In the genomic region with DNA sequence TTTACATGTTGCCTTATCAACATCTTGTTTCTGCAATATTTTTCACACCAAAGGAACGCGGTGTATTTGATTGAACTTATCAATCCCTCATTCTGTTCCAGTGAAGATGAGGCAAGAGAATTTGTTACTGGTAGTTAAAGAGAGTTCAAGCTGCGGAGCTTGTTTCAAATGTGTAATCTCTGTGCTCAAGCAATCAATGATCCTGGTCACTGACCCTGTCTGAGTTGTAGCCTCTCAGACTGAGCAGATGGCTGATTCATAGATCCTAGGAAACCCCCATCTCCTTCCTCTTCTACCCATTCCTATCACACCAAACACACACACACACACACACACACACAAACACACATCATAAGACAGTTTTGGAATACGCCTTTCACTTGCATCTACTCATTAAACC, we compare ENCODE assay signal across 3 cellular contexts.
TF ChIP-seq lines count a peak whose summit lies in the region.

No MANE protein-coding gene starts in this region.

TF ChIP-seq in liver, 16 proteins besides CTCF, POLR2A, EP300 and RAD21 (continued from another document):
- TF ChIP-seq JUND (IDR thresholded peaks at IDR 0.05) (no peak), TAF1 (conservative IDR thresholded peaks at IDR 0.05) (no peak), EGR1 (IDR thresholded peaks at IDR 0.05; ENCODE audit: low read depth in 2 of 2) (no peak), RXRA (IDR thresholded peaks at IDR 0.05) (peak; percentile 33 to 41), NR2F2 (IDR thresholded peaks at IDR 0.05) (no peak), GABPA (IDR thresholded peaks at IDR 0.05 in 1 of 2, conservative IDR thresholded peaks at IDR 0.05 in 1 of 2) (no peak)
- TF ChIP-seq, protein P1, sequence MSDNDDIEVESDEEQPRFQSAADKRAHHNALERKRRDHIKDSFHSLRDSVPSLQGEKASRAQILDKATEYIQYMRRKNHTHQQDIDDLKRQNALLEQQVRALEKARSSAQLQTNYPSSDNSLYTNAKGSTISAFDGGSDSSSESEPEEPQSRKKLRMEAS (IDR thresholded peaks at IDR 0.05): no peak
TF ChIP-seq in liver: peak in this region for 2.

TF ChIP-seq in HepG2, 621 proteins besides CTCF, POLR2A, EP300 and RAD21 (continued from another document):
- TF ChIP-seq ZEB1 (IDR thresholded peaks at IDR 0.05; ENCODE audit: insufficient replicate concordance, low read depth): no peak
- no peak for TF ChIP-seq MYC (CRISPR knock-in tag; IDR thresholded peaks at IDR 0.05; ENCODE audit: borderline replicate concordance)
- TF ChIP-seq ZNF235 (CRISPR knock-in tag; IDR thresholded peaks at IDR 0.05; ENCODE audit: borderline replicate concordance): no peak
- TF ChIP-seq ZNF326 (CRISPR knock-in tag; IDR thresholded peaks at IDR 0.05; ENCODE audit: borderline replicate concordance): no peak
- TF ChIP-seq KLF12 (CRISPR knock-in tag; IDR thresholded peaks at IDR 0.05; ENCODE audit: borderline replicate concordance): no peak
- TF ChIP-seq PCBP1 (IDR thresholded peaks at IDR 0.05; ENCODE audit: borderline replicate concordance, low read depth, low read length): no peak
- no peak for TF ChIP-seq ESRRA (CRISPR knock-in tag; IDR thresholded peaks at IDR 0.05; ENCODE audit: low read depth)
- TF ChIP-seq MYNN (CRISPR knock-in tag; IDR thresholded peaks at IDR 0.05; ENCODE audit: low read depth): no peak
- TF ChIP-seq PITX1 (CRISPR knock-in tag; IDR thresholded peaks at IDR 0.05): no peak
- no peak for TF ChIP-seq SRSF4 (IDR thresholded peaks at IDR 0.05; ENCODE audit: low read depth, low read length, poor library complexity, severe bottlenecking)
- TF ChIP-seq ZMYM2 (CRISPR knock-in tag; IDR thresholded peaks at IDR 0.05): no peak
- no peak for TF ChIP-seq ZFP37 (CRISPR knock-in tag; IDR thresholded peaks at IDR 0.05; ENCODE audit: borderline replicate concordance)
- TF ChIP-seq, protein P2, sequence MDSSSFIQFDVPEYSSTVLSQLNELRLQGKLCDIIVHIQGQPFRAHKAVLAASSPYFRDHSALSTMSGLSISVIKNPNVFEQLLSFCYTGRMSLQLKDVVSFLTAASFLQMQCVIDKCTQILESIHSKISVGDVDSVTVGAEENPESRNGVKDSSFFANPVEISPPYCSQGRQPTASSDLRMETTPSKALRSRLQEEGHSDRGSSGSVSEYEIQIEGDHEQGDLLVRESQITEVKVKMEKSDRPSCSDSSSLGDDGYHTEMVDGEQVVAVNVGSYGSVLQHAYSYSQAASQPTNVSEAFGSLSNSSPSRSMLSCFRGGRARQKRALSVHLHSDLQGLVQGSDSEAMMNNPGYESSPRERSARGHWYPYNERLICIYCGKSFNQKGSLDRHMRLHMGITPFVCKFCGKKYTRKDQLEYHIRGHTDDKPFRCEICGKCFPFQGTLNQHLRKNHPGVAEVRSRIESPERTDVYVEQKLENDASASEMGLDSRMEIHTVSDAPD (CRISPR knock-in tag; IDR thresholded peaks at IDR 0.05): no peak
- TF ChIP-seq HDAC6 (IDR thresholded peaks at IDR 0.05; ENCODE audit: low read depth, low read length): no peak
- TF ChIP-seq ZNF256 (CRISPR knock-in tag; conservative IDR thresholded peaks at IDR 0.05): no peak
- TF ChIP-seq HMG20A (CRISPR knock-in tag; IDR thresholded peaks at IDR 0.05; ENCODE audit: borderline replicate concordance): no peak
- TF ChIP-seq ZNF124 (CRISPR knock-in tag; IDR thresholded peaks at IDR 0.05): no peak
- no peak for TF ChIP-seq NRL (CRISPR knock-in tag; IDR thresholded peaks at IDR 0.05; ENCODE audit: borderline replicate concordance)
- no peak for TF ChIP-seq FOXK2 (IDR thresholded peaks at IDR 0.05)

TF ChIP-seq in GM23338, 12 proteins besides CTCF, POLR2A, EP300 and RAD21 (continued from another document):
- no peak for TF ChIP-seq NANOG (IDR thresholded peaks at IDR 0.05; ENCODE audit: borderline replicate concordance)
